In genomic region chr12:54495327-54495726, GRCh38 we compare ENCODE assay signal across 12 cellular contexts. TPM values are rescaled to one million over a fixed set of nuclear protein-coding genes. Genes with fewer than 3 reads are reported as not detected.
"Had no signal": no experiment of that assay in that cellular context is flagged by ENCODE, and none has a peak within 500 bp of the region (broad histone marks: within the 10 kb centered on the region; RNA-seq: fewer than 3 reads in every experiment).

No MANE protein-coding gene starts in this region.

- H2AFZ ChIP-seq: GM23248 had no signal

- H3K4me1 ChIP-seq: HAP-1 had no signal

- FAIRE-seq: H1, H54 had no signal

- ATAC-seq: GM23338, HCT116 had no signal

- DNase-seq: GM23248, GOT3, H7, H9, HCEC 1CT, HFFc6 had no signal

- H3K4me2 ChIP-seq: GM23338 had no signal

- H3K4me3 ChIP-seq: GM23248, GM23338, HAP-1 had no signal

- H3K27ac ChIP-seq: GM23248 had no signal

- H3K9ac ChIP-seq: GM23248 had no signal

- H3K9me3 ChIP-seq: HAP-1 had no signal

- H3K36me3 ChIP-seq: HAP-1 had no signal

RNA-seq across cellular contexts. Expression of gene NCKAP1L, which starts 2.2 kb away (rescaled TPM):
- total RNA-seq: GM23248, GM23338, H1, H7, H9 had no signal
- polyA plus RNA-seq: GM23338 had no signal

RNA-seq across cellular contexts. Expression of gene GTSF1, which starts 21.9 kb away (rescaled TPM):
- total RNA-seq: GM23248, GM23338, H4, H9, HFFc6 had no signal
- polyA plus RNA-seq: GM23248 had no signal

RNA-seq across cellular contexts. Expression of gene PDE1B, which starts 54.1 kb away (rescaled TPM):
- total RNA-seq: GM23248, HFFc6 had no signal
- polyA plus RNA-seq: GM23248 had no signal
